In the genomic region with DNA sequence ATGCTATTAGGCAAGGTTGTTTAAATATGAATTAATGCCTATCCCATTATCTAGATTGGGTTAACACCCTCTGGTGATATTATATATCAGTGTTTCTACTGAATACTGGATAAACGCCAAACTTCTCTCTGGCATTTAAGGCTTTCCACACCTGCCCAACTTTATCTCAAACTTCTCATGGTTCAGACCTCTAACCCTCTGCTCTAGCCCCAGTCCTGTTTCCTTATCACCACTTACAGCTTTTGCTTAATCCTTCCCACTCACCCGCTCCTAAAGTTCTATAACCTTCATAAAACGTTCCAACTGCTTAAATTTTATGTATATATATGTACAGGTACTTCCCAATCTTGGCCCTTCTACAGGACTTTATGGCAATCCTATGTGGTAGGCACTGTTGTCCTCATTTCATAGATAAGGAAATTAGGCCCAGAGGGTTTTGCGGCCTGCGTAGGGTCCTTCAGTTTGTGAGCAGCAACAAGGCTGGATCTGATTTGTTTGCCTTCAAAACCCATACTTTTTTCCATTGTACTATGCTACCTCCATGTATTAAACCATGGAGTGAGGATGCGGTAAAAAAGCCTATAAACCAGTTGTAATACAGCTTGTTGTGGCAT, we compare ENCODE assay signal across 9 cellular contexts. TPM values are rescaled to one million over a fixed set of nuclear protein-coding genes. Genes with fewer than 3 reads are reported as not detected.
A peak's percentile ranks its signal among the peaks of the same experiment; 100 is the strongest.
DNase-seq lines count a peak whose midpoint lies in the region; ATAC-seq, FAIRE-seq and TF ChIP-seq lines count a peak whose summit lies in the region.
"Had no signal": no experiment of that assay in that cellular context is flagged by ENCODE, and none has a peak within 500 bp of the region (broad histone marks: within the 10 kb centered on the region; RNA-seq: fewer than 3 reads in every experiment).

No MANE protein-coding gene starts in this region.

- no peak for TF ChIP-seq CTCF in BE2C (IDR thresholded peaks at IDR 0.05; ENCODE audit: low read depth, low read length)
- no peak for TF ChIP-seq CTCF in LNCaP clone FGC (IDR thresholded peaks at IDR 0.05; ENCODE audit: control insufficient read depth, extremely low read depth, insufficient read depth)
- TF ChIP-seq CTCF in bronchial epithelial cell (IDR thresholded peaks at IDR 0.05; ENCODE audit: insufficient read depth, low read length, severe bottlenecking) = no peak
- no peak for TF ChIP-seq CTCF in GM13976 (IDR thresholded peaks at IDR 0.05; ENCODE audit: borderline replicate concordance, control extremely low read depth, extremely low read depth, insufficient read depth, missing control alignments)
- TF ChIP-seq CTCF in lower leg skin (IDR thresholded peaks at IDR 0.05) = no peak

- POLR2A ChIA-PET in naive thymus-derived CD8-positive, alpha-beta T cell (lab: Charles Lee) = interaction anchor here (0.6 to 2.6 kb wide), 3 partner anchors 12 to 73 kb away, joined by 4 to 19 read pairs (median 9); a partner anchor contains a TSS

- in situ Hi-C loops in GM13976 (cut with MboI; ENCODE audit: low sequenced_read_pairs, unreplicated experiment) = no loop called here

- FAIRE-seq in bronchial epithelial cell (lab: Jason Lieb, UNC) (no peak), GM19239 (lab: Jason Lieb, UNC) (no peak)

- H3K27ac Mint-ChIP-seq in naive thymus-derived CD8-positive, alpha-beta T cell = peak overlapping the region in 9 of 10 donors; percentile 81 to 97 (median 95)

- TF ChIP-seq POLR2A in lower leg skin (IDR thresholded peaks at IDR 0.05) = no peak

- no peak for DNase-seq in BE2C
- DNase-seq in LNCaP clone FGC (ENCODE audit: low read depth) = no peak
- no peak for DNase-seq in bronchial epithelial cell (ENCODE audit: low read depth)
- no peak for DNase-seq in naive thymus-derived CD8-positive, alpha-beta T cell
- no peak for DNase-seq in GM19239 (ENCODE audit: insufficient read length, low spot score)
- DNase-seq in GM13976 (ENCODE audit: low spot score) = no peak
- no peak for DNase-seq in lower leg skin (ENCODE audit: low spot score in 2 of 2)
- DNase-seq: NCI-H187 treated with DMSO at 0.1 percent for 48 hours had no signal

- no peaks in the 10 kb centered on the region for H3K27me3 Mint-ChIP-seq in naive thymus-derived CD8-positive, alpha-beta T cell

- H3K27me3 ChIP-seq in BE2C = no peaks in the 10 kb centered on the region
- H3K27me3 ChIP-seq in bronchial epithelial cell (ENCODE audit: control insufficient read depth, insufficient read depth, low read length) = no peaks in the 10 kb centered on the region

- H3K4me3 Mint-ChIP-seq in naive thymus-derived CD8-positive, alpha-beta T cell = peak overlapping the region; percentile 90 to 98 (median 94)

- no peaks in the 10 kb centered on the region for H3K9me3 Mint-ChIP-seq in naive thymus-derived CD8-positive, alpha-beta T cell

- H3K4me3 ChIP-seq in BE2C (ENCODE audit: low read depth, low read length) (peak overlapping the region; percentile 92), LNCaP clone FGC (ENCODE audit: low read depth, low read length) (peak overlapping the region; percentile 91), bronchial epithelial cell (ENCODE audit: low read depth, low read length) (peak overlapping the region; percentile 89), lower leg skin (ENCODE audit: low read depth, poor library complexity, severe bottlenecking) (no peak overlapping the region)

- WGBS in lower leg skin, 2 donors = 52 to 64% methylated on average over 6 of the region's 6 CpGs

- H3K4me1 ChIP-seq in BE2C = peaks cover 11% of the 10 kb centered on the region

- intact Hi-C loops in lower leg skin (cut with DNase I; ENCODE audit: low total_unique reads) = no loop called here

- ATAC-seq in naive thymus-derived CD8-positive, alpha-beta T cell = no peak
- ATAC-seq in GM21423 (IDR thresholded peaks at IDR 0.05; ENCODE audit: unreplicated experiment) = no peak

- H3K9me3 ChIP-seq in BE2C = no peaks in the 10 kb centered on the region

- H3K36me3 Mint-ChIP-seq in naive thymus-derived CD8-positive, alpha-beta T cell = peaks cover 0 to 19% (median 2%) of the 10 kb centered on the region in 3 donors

- H3K4me1 Mint-ChIP-seq in naive thymus-derived CD8-positive, alpha-beta T cell = peaks cover 28 to 51% (median 38%) of the 10 kb centered on the region in 4 donors

- peaks cover 4% of the 10 kb centered on the region; the same call in 1 of the 2 replicates for H3K36me3 ChIP-seq in BE2C
- H3K36me3 ChIP-seq in bronchial epithelial cell (ENCODE audit: control insufficient read depth, insufficient read depth, low read length) = peaks cover 1% of the 10 kb centered on the region

RNA-seq across cellular contexts. Expression of a gene that starts 1.2 kb away (rescaled TPM):
- 29.9 TPM for polyA plus RNA-seq in BE2C (2012; ENCODE audit: insufficient read depth, insufficient read length, low read depth)
- total RNA-seq in bronchial epithelial cell = 7.9 and 13.3 TPM in 2 replicates
- total RNA-seq in naive thymus-derived CD8-positive, alpha-beta T cell = 10 to 100 TPM; 17.0 to 18.5 TPM
- polyA plus RNA-seq in naive thymus-derived CD8-positive, alpha-beta T cell = 10 to 100 TPM; 17.0 to 22.7 (median 19.9) TPM
- total RNA-seq in lower leg skin = 10 to 100 TPM; 29.6 to 51.2 (median 48.4) TPM

RNA-seq across cellular contexts. Expression of a gene that starts 43.5 kb away (rescaled TPM):
- polyA plus RNA-seq in BE2C (2012; ENCODE audit: insufficient read depth, insufficient read length, low read depth) = 6.8 TPM
- total RNA-seq in bronchial epithelial cell = 1.5 and 6.3 TPM in 2 replicates
- total RNA-seq in naive thymus-derived CD8-positive, alpha-beta T cell = 1 to 10 TPM; 2.3 to 3.3 TPM
- polyA plus RNA-seq in naive thymus-derived CD8-positive, alpha-beta T cell = under 1 TPM in 1 of 3 donors, not detected in 2; 0.15 TPM
- total RNA-seq in lower leg skin = 100 to 1,000 TPM in 1 of 4 donors, 10 to 100 TPM in 3; 52.6 to 187 (median 59.3) TPM

RNA-seq across cellular contexts. Expression of a gene that starts 46.4 kb away (rescaled TPM):
- polyA plus RNA-seq in BE2C (2012; ENCODE audit: insufficient read depth, insufficient read length, low read depth) = 143 TPM
- total RNA-seq in bronchial epithelial cell (68.2 and 68.4 TPM in 2 replicates), lower leg skin (10 to 100 TPM; 31.7 to 43.1 (median 34.7) TPM)
- 10 to 100 TPM; 71.1 to 72.5 TPM for total RNA-seq in naive thymus-derived CD8-positive, alpha-beta T cell
- polyA plus RNA-seq in naive thymus-derived CD8-positive, alpha-beta T cell = 10 to 100 TPM; 59.7 to 66.4 (median 64.7) TPM

RNA-seq across cellular contexts. Expression of a gene that starts 46.6 kb away (rescaled TPM):
- 577 TPM for polyA plus RNA-seq in BE2C (2012; ENCODE audit: insufficient read depth, insufficient read length, low read depth)
- 83.7 and 189 TPM in 2 replicates for total RNA-seq in bronchial epithelial cell
- total RNA-seq in naive thymus-derived CD8-positive, alpha-beta T cell = 100 to 1,000 TPM; 159 to 173 TPM
- polyA plus RNA-seq in naive thymus-derived CD8-positive, alpha-beta T cell = 100 to 1,000 TPM in 2 of 3 donors, 10 to 100 TPM in 1; 97.0 to 115 (median 108) TPM
- 100 to 1,000 TPM; 176 to 256 (median 221) TPM for total RNA-seq in lower leg skin
